In genomic region chr2:85132392-85132791, GRCh38 we compare ENCODE assay signal across 8 cellular contexts. TPM values are rescaled to one million over a fixed set of nuclear protein-coding genes. Genes with fewer than 3 reads are reported as not detected.
DNase-seq lines count a peak whose midpoint lies in the region; ATAC-seq and TF ChIP-seq lines count a peak whose summit lies in the region.

No MANE protein-coding gene starts in this region.

- peak overlapping the region; percentile 62 for H3K27ac Mint-ChIP-seq in progenitor cell of endocrine pancreas

- ATAC-seq in RWPE2 (ENCODE audit: low read depth) (no peak), HG03354 (IDR thresholded peaks at IDR 0.05; ENCODE audit: poor library complexity, severe bottlenecking, unreplicated experiment) (no peak), HG03097 (IDR thresholded peaks at IDR 0.05; ENCODE audit: low FRiP score, unreplicated experiment) (no peak)

- peak; percentile 41 for DNase-seq in EL
- no peak for DNase-seq in RWPE2 (ENCODE audit: low spot score)
- DNase-seq in fibroblast of peridontal ligament (ENCODE audit: extremely low read depth) = peak; percentile 66
- no peak for DNase-seq in progenitor cell of endocrine pancreas (ENCODE audit: low spot score, unreplicated experiment)
- no peak for DNase-seq in midbrain (lab: John Stamatoyannopoulos, UW)
- no peak for DNase-seq in DMS153 (lab: John Stamatoyannopoulos, UW)

- no peaks in the 10 kb centered on the region for H3K27me3 ChIP-seq in RWPE2 (ENCODE audit: insufficient read depth, poor library complexity, severe bottlenecking)

- peaks cover 20% of the 10 kb centered on the region for H3K4me1 Mint-ChIP-seq in progenitor cell of endocrine pancreas (ENCODE audit: low read depth)

- H3K4me1 ChIP-seq in RWPE2 (ENCODE audit: insufficient read depth, poor library complexity, severe bottlenecking) = peaks cover 8% of the 10 kb centered on the region

- no peaks in the 10 kb centered on the region for H3K27me3 Mint-ChIP-seq in progenitor cell of endocrine pancreas

- peak overlapping the region; percentile 88 for H3K4me3 Mint-ChIP-seq in progenitor cell of endocrine pancreas (ENCODE audit: low read depth)

- TF ChIP-seq CTCF in RWPE2 (IDR thresholded peaks at IDR 0.05; ENCODE audit: poor library complexity, severe bottlenecking) = no peak
- TF ChIP-seq CTCF in progenitor cell of endocrine pancreas (IDR thresholded peaks at IDR 0.05; ENCODE audit: unreplicated experiment) = no peak

- H3K36me3 Mint-ChIP-seq in progenitor cell of endocrine pancreas (ENCODE audit: insufficient read depth) = peaks cover 4% of the 10 kb centered on the region

- peak overlapping the region; percentile 64 for H3K27ac ChIP-seq in RWPE2 (ENCODE audit: poor library complexity, severe bottlenecking)

- no peaks in the 10 kb centered on the region for H3K9me3 ChIP-seq in RWPE2 (ENCODE audit: severe bottlenecking)

- no peaks in the 10 kb centered on the region for H3K9me3 Mint-ChIP-seq in progenitor cell of endocrine pancreas (ENCODE audit: low read depth)

- peak overlapping the region; percentile 72 for H3K4me3 ChIP-seq in RWPE2 (ENCODE audit: severe bottlenecking)

- H3K36me3 ChIP-seq in RWPE2 (ENCODE audit: low read depth) = peaks cover 19% of the 10 kb centered on the region

RNA-seq across cellular contexts. Expression of gene TCF7L1, which starts 0.8 kb away (rescaled TPM):
- 57.2 and 62.7 TPM in 2 replicates for total RNA-seq in progenitor cell of endocrine pancreas

Comparison
In these comparisons a context has a peak if more than half of its experiments do, and no peak if none do; other contexts are left out.
1. DNase-seq: peak in EL (single experiment) and fibroblast of peridontal ligament (single experiment); none in RWPE2 (single experiment), progenitor cell of endocrine pancreas (single experiment), midbrain (single experiment) and DMS153 (single experiment).